In the genomic region with DNA sequence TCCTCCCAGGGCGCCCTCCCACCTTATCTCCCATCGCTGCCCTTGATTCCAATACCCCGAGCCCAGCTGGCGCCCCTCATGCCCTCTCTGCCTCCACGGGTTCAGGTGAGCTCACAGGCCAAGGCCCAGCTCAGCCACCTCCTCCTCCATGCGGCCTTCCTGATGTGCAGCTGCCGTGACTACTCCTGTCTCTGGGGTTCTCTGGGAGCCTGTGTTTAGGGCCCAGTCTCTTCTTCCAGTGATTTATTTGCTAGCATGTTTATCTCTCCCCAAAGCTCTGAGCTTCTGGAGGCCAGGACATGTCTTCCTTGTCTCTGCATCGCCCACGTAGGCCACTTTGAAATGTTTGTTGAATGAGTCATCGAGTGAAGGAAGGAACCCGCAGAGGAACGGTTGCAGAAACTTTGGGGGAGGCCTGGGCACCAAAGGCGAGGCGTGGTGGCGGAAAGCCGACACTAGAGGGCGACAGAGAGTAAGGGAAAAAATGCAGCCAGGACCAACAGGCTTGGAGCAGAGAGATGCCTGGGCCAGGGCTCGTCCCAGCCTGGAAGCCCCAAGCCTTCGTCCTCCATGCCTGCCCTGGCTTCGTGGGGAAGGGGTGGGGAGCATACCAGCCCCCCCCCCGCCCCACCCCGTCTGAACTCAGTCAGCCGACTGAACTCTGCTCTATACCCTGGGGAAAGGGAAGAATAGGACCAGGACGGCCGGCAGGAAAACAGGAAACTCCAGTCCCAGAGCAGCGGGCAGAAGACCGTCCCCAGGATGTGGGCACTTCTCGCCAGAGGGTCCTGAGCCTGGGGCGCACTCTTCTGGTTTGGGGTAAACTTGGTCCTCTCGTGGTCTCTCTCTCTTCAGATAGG, we compare ENCODE assay signal across 1 cellular context.
TF ChIP-seq lines count a peak whose summit lies in the region.

No MANE protein-coding gene starts in this region.

TF ChIP-seq in K562, 482 proteins besides CTCF, POLR2A, EP300 and RAD21 (continued from another document and continues in another):
- TF ChIP-seq, protein P1, sequence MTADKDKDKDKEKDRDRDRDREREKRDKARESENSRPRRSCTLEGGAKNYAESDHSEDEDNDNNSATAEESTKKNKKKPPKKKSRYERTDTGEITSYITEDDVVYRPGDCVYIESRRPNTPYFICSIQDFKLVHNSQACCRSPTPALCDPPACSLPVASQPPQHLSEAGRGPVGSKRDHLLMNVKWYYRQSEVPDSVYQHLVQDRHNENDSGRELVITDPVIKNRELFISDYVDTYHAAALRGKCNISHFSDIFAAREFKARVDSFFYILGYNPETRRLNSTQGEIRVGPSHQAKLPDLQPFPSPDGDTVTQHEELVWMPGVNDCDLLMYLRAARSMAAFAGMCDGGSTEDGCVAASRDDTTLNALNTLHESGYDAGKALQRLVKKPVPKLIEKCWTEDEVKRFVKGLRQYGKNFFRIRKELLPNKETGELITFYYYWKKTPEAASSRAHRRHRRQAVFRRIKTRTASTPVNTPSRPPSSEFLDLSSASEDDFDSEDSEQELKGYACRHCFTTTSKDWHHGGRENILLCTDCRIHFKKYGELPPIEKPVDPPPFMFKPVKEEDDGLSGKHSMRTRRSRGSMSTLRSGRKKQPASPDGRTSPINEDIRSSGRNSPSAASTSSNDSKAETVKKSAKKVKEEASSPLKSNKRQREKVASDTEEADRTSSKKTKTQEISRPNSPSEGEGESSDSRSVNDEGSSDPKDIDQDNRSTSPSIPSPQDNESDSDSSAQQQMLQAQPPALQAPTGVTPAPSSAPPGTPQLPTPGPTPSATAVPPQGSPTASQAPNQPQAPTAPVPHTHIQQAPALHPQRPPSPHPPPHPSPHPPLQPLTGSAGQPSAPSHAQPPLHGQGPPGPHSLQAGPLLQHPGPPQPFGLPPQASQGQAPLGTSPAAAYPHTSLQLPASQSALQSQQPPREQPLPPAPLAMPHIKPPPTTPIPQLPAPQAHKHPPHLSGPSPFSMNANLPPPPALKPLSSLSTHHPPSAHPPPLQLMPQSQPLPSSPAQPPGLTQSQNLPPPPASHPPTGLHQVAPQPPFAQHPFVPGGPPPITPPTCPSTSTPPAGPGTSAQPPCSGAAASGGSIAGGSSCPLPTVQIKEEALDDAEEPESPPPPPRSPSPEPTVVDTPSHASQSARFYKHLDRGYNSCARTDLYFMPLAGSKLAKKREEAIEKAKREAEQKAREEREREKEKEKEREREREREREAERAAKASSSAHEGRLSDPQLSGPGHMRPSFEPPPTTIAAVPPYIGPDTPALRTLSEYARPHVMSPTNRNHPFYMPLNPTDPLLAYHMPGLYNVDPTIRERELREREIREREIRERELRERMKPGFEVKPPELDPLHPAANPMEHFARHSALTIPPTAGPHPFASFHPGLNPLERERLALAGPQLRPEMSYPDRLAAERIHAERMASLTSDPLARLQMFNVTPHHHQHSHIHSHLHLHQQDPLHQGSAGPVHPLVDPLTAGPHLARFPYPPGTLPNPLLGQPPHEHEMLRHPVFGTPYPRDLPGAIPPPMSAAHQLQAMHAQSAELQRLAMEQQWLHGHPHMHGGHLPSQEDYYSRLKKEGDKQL (CRISPR knock-in tag; IDR thresholded peaks at IDR 0.05; ENCODE audit: borderline replicate concordance) = no peak
- peak; percentile 97 for TF ChIP-seq ARID2 (IDR thresholded peaks at IDR 0.05)
- TF ChIP-seq TCF7 (IDR thresholded peaks at IDR 0.05; ENCODE audit: borderline replicate concordance) = peak; percentile 44; the same call in 1 of the 2 replicates
- TF ChIP-seq ATF7 (IDR thresholded peaks at IDR 0.05) = peak; percentile 91
- TF ChIP-seq, protein P2, sequence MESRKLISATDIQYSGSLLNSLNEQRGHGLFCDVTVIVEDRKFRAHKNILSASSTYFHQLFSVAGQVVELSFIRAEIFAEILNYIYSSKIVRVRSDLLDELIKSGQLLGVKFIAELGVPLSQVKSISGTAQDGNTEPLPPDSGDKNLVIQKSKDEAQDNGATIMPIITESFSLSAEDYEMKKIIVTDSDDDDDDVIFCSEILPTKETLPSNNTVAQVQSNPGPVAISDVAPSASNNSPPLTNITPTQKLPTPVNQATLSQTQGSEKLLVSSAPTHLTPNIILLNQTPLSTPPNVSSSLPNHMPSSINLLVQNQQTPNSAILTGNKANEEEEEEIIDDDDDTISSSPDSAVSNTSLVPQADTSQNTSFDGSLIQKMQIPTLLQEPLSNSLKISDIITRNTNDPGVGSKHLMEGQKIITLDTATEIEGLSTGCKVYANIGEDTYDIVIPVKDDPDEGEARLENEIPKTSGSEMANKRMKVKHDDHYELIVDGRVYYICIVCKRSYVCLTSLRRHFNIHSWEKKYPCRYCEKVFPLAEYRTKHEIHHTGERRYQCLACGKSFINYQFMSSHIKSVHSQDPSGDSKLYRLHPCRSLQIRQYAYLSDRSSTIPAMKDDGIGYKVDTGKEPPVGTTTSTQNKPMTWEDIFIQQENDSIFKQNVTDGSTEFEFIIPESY (CRISPR knock-in tag; IDR thresholded peaks at IDR 0.05) = peak; percentile 41; the same call in 1 of the 2 replicates
- TF ChIP-seq KLF1 (tag; IDR thresholded peaks at IDR 0.05) = no peak
- TF ChIP-seq NFRKB (IDR thresholded peaks at IDR 0.05; ENCODE audit: low read depth) = no peak
- TF ChIP-seq RCOR1 (IDR thresholded peaks at IDR 0.05; ENCODE audit: borderline replicate concordance in 1 of 2, low read depth in 2 of 2, low read length in 2 of 2) = peak in 1 of 2 experiments; percentile 90; a peak in 2 of 4 replicates
- TF ChIP-seq HSF4 (CRISPR knock-in tag; IDR thresholded peaks at IDR 0.05; ENCODE audit: borderline replicate concordance) = no peak
- TF ChIP-seq PHB2 (IDR thresholded peaks at IDR 0.05; ENCODE audit: low read depth) = no peak
- TF ChIP-seq, protein P3, sequence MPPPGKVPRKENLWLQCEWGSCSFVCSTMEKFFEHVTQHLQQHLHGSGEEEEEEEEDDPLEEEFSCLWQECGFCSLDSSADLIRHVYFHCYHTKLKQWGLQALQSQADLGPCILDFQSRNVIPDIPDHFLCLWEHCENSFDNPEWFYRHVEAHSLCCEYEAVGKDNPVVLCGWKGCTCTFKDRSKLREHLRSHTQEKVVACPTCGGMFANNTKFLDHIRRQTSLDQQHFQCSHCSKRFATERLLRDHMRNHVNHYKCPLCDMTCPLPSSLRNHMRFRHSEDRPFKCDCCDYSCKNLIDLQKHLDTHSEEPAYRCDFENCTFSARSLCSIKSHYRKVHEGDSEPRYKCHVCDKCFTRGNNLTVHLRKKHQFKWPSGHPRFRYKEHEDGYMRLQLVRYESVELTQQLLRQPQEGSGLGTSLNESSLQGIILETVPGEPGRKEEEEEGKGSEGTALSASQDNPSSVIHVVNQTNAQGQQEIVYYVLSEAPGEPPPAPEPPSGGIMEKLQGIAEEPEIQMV (tag; conservative IDR thresholded peaks at IDR 0.05; ENCODE audit: low read depth) = no peak
- peak; percentile 55; the same call in 1 of the 2 replicates for TF ChIP-seq NFIC (IDR thresholded peaks at IDR 0.05)
- TF ChIP-seq HLTF (IDR thresholded peaks at IDR 0.05) = peak; percentile 7; the same call in 1 of the 2 replicates
- peak in 1 of 2 experiments; percentile 47; a peak in 3 of 4 replicates for TF ChIP-seq NRF1 (conservative IDR thresholded peaks at IDR 0.05 in 1 of 2, IDR thresholded peaks at IDR 0.05 in 1 of 2)
- TF ChIP-seq, protein P4, sequence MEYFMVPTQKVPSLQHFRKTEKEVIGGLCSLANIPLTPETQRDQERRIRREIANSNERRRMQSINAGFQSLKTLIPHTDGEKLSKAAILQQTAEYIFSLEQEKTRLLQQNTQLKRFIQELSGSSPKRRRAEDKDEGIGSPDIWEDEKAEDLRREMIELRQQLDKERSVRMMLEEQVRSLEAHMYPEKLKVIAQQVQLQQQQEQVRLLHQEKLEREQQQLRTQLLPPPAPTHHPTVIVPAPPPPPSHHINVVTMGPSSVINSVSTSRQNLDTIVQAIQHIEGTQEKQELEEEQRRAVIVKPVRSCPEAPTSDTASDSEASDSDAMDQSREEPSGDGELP (CRISPR knock-in tag; IDR thresholded peaks at IDR 0.05; ENCODE audit: borderline replicate concordance) = peak; percentile 85; the same call in 1 of the 2 replicates
- peak; percentile 100 for TF ChIP-seq JUND (IDR thresholded peaks at IDR 0.05; ENCODE audit: borderline replicate concordance, low read depth, low read length)
- peak; percentile 99 for TF ChIP-seq JUND (tag; IDR thresholded peaks at IDR 0.05; ENCODE audit: borderline replicate concordance, low read depth, low read length)
- TF ChIP-seq, protein P5, sequence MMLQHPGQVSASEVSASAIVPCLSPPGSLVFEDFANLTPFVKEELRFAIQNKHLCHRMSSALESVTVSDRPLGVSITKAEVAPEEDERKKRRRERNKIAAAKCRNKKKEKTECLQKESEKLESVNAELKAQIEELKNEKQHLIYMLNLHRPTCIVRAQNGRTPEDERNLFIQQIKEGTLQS (IDR thresholded peaks at IDR 0.05) = peak; percentile 99
- TF ChIP-seq, protein P5 (CRISPR knock-in tag; conservative IDR thresholded peaks at IDR 0.05) = peak; percentile 99
- TF ChIP-seq ZFX (CRISPR knock-in tag; IDR thresholded peaks at IDR 0.05) = peak; percentile 57; the same call in 1 of the 2 replicates
- TF ChIP-seq BCL6 (CRISPR knock-in tag; IDR thresholded peaks at IDR 0.05) = no peak
- peak; percentile 71 for TF ChIP-seq CBFA2T2 (conservative IDR thresholded peaks at IDR 0.05)
- TF ChIP-seq CEBPB (tag; IDR thresholded peaks at IDR 0.05) = peak; percentile 33; the same call in 1 of the 2 replicates
- TF ChIP-seq, protein P6, sequence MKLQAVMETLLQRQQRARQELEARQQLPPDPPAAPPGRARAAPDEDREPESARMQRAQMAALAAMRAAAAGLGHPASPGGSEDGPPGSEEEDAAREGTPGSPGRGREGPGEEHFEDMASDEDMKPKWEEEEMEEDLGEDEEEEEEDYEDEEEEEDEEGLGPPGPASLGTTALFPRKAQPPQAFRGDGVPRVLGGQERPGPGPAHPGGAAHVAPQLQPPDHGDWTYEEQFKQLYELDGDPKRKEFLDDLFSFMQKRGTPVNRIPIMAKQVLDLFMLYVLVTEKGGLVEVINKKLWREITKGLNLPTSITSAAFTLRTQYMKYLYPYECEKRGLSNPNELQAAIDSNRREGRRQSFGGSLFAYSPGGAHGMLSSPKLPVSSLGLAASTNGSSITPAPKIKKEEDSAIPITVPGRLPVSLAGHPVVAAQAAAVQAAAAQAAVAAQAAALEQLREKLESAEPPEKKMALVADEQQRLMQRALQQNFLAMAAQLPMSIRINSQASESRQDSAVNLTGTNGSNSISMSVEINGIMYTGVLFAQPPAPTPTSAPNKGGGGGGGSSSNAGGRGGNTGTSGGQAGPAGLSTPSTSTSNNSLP (IDR thresholded peaks at IDR 0.05; ENCODE audit: borderline replicate concordance, low read depth, low read length) = 0 out of 2 replicates have a peak, but pooled peaks have one; percentile 12
- 0 out of 2 replicates have a peak, but pooled peaks have one; percentile 14 for TF ChIP-seq CREB1 (IDR thresholded peaks at IDR 0.05)
- peak; percentile 68; the same call in 1 of the 2 replicates for TF ChIP-seq CREB1 (CRISPR knock-in tag; IDR thresholded peaks at IDR 0.05)
- TF ChIP-seq, protein P7, sequence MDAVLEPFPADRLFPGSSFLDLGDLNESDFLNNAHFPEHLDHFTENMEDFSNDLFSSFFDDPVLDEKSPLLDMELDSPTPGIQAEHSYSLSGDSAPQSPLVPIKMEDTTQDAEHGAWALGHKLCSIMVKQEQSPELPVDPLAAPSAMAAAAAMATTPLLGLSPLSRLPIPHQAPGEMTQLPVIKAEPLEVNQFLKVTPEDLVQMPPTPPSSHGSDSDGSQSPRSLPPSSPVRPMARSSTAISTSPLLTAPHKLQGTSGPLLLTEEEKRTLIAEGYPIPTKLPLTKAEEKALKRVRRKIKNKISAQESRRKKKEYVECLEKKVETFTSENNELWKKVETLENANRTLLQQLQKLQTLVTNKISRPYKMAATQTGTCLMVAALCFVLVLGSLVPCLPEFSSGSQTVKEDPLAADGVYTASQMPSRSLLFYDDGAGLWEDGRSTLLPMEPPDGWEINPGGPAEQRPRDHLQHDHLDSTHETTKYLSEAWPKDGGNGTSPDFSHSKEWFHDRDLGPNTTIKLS (IDR thresholded peaks at IDR 0.05; ENCODE audit: borderline replicate concordance, low read depth) = peak; percentile 85
- no peak for TF ChIP-seq WHSC1 (IDR thresholded peaks at IDR 0.05; ENCODE audit: low read length)
- no peak for TF ChIP-seq MCM7 (IDR thresholded peaks at IDR 0.05)
- TF ChIP-seq, protein P8, sequence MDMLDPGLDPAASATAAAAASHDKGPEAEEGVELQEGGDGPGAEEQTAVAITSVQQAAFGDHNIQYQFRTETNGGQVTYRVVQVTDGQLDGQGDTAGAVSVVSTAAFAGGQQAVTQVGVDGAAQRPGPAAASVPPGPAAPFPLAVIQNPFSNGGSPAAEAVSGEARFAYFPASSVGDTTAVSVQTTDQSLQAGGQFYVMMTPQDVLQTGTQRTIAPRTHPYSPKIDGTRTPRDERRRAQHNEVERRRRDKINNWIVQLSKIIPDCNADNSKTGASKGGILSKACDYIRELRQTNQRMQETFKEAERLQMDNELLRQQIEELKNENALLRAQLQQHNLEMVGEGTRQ (CRISPR knock-in tag; IDR thresholded peaks at IDR 0.05) = no peak
- no peak for TF ChIP-seq SREBF1 (IDR thresholded peaks at IDR 0.05; ENCODE audit: borderline replicate concordance, low read depth, low read length)
- peak; percentile 97 for TF ChIP-seq SMARCE1 (IDR thresholded peaks at IDR 0.05)
- peak; percentile 87 for TF ChIP-seq SP1 (CRISPR knock-in tag; IDR thresholded peaks at IDR 0.05)
- TF ChIP-seq POU5F1 (IDR thresholded peaks at IDR 0.05; ENCODE audit: borderline replicate concordance, low read depth, low read length, partially characterized antibody) = no peak
- no peak for TF ChIP-seq SUPT5H (IDR thresholded peaks at IDR 0.05)
- TF ChIP-seq DNMT1 (IDR thresholded peaks at IDR 0.05) = no peak
- TF ChIP-seq CREM (IDR thresholded peaks at IDR 0.05; ENCODE audit: low read depth) = peak; percentile 60; the same call in 1 of the 2 replicates
- TF ChIP-seq NELFE (IDR thresholded peaks at IDR 0.05; ENCODE audit: insufficient read depth, insufficient read length) = no peak
- TF ChIP-seq ETV6 (IDR thresholded peaks at IDR 0.05; ENCODE audit: borderline replicate concordance in 1 of 2, low read depth in 2 of 2, low read length in 1 of 2) = peak in 1 of 2 experiments; percentile 58; a peak in 1 of 4 replicates
- no peak for TF ChIP-seq ETV6 (CRISPR knock-in tag; IDR thresholded peaks at IDR 0.05; ENCODE audit: borderline replicate concordance)
- TF ChIP-seq CEBPG (CRISPR knock-in tag; IDR thresholded peaks at IDR 0.05) = no peak
- no peak; a peak in 1 of 4 replicates for TF ChIP-seq CEBPG (tag; conservative IDR thresholded peaks at IDR 0.05 in 1 of 2, IDR thresholded peaks at IDR 0.05 in 1 of 2)
- peak; percentile 7; the same call in 1 of the 2 replicates for TF ChIP-seq STAT5A (IDR thresholded peaks at IDR 0.05; ENCODE audit: borderline replicate concordance, low read length)
- TF ChIP-seq ETV5 (CRISPR knock-in tag; IDR thresholded peaks at IDR 0.05; ENCODE audit: low read depth) = peak; percentile 75
- TF ChIP-seq, protein P9, sequence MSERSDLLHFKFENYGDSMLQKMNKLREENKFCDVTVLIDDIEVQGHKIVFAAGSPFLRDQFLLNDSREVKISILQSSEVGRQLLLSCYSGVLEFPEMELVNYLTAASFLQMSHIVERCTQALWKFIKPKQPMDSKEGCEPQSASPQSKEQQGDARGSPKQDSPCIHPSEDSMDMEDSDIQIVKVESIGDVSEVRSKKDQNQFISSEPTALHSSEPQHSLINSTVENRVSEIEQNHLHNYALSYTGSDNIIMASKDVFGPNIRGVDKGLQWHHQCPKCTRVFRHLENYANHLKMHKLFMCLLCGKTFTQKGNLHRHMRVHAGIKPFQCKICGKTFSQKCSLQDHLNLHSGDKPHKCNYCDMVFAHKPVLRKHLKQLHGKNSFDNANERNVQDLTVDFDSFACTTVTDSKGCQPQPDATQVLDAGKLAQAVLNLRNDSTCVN (CRISPR knock-in tag; IDR thresholded peaks at IDR 0.05) = no peak
